Comparison of ENCODE assay signal across 18 cellular contexts in the genomic region with DNA sequence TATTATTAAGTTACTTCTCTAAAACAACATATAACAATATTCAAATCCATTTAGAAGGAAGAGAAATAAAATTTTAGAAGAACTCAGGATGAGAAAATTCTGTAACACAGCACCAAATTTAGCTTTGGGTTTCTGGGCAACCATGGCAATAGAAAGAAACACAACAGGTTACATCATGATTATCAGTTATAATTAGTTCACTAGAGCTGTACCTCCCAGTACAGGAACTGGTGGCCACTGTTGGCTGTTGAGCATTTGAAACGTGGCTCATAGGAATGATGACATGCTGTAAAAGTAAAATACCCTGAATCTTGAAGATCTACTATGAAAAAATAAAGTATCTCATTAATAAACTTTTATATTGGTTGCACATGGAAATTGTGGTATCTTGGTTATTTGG. TPM values are rescaled to one million over a fixed set of nuclear protein-coding genes. Genes with fewer than 3 reads are reported as not detected.
DNase-seq lines count a peak whose midpoint lies in the region; ATAC-seq, FAIRE-seq and TF ChIP-seq lines count a peak whose summit lies in the region.
"Had no signal": no experiment of that assay in that cellular context is flagged by ENCODE, and none has a peak within 500 bp of the region (broad histone marks: within the 10 kb centered on the region; RNA-seq: fewer than 3 reads in every experiment).

No MANE protein-coding gene starts in this region.

- TF ChIP-seq CTCF in AG10803 (conservative IDR thresholded peaks at IDR 0.05; ENCODE audit: low read length) (no peak), K562 (IDR thresholded peaks at IDR 0.05 in 2 of 3, conservative IDR thresholded peaks at IDR 0.05 in 1 of 3; ENCODE audit: insufficient read depth in 2 of 3, low read depth in 1 of 3, low read length in 3 of 3) (no peak), endodermal cell (conservative IDR thresholded peaks at IDR 0.05) (no peak)

- peak; percentile 26 for DNase-seq in AG10803 (ENCODE audit: low read depth)
- peak; percentile 57 for DNase-seq in MV-4-11 (lab: John Stamatoyannopoulos, UW)
- no peak for DNase-seq in K562 (ENCODE audit: extremely low read depth in 1 of 4, low spot score in 3 of 4)
- no peak for DNase-seq in NCI-H1417 (lab: John Stamatoyannopoulos, UW)
- no peak for DNase-seq in endodermal cell
- DNase-seq: MG63; NCI-H187 treated with DMSO at 0.1 percent for 48 hours; NCI-H2107; NCI-H748 treated with DMSO at 0.1 percent for 48 hours; NK-92 treated with Interleukin-12 subunit alpha and Interleukin-12 subunit beta, amount 100 ng/mL, for 24 hours; Peyer's patch had no signal

- H3K36me3 ChIP-seq in K562 (ENCODE audit: control insufficient read depth, insufficient read depth, low read length) (no peaks in the 10 kb centered on the region), endodermal cell (ENCODE audit: control insufficient read depth, insufficient read depth, low read length) (no peaks in the 10 kb centered on the region)
- H3K36me3 ChIP-seq: HAP-1, MG63, Peyer's patch, SJSA1 had no signal

- WGBS in K562 (ENCODE audit: insufficient coverage, low coverage, missing lambda C conversion rate), result 5% methylated on average over 1 of the region's 1 CpG
- 100% methylated on average over 1 of the region's 1 CpG; no CpG with 5 or more reads in 1 of the 2 experiments for WGBS in endodermal cell (ENCODE audit: insufficient coverage in 1 of 2, insufficient read length in 1 of 2), 2 experiments

- peaks cover 1 to 5% of the 10 kb centered on the region in 2 experiments; a peak in 3 of 5 replicates for H3K4me1 ChIP-seq in K562 (replicated peaks in 1 of 2; ENCODE audit: control insufficient read depth in 2 of 2, insufficient read depth in 2 of 2, low read length in 2 of 2)
- peaks cover under 1% of the 10 kb centered on the region for H3K4me1 ChIP-seq in endodermal cell (ENCODE audit: control insufficient read depth, insufficient read depth, low read length)
- H3K4me1 ChIP-seq: Peyer's patch had no signal

- H3K4me3 Mint-ChIP-seq in endodermal cell, result no peak overlapping the region
- H3K4me3 Mint-ChIP-seq: B cell, CD14-positive monocyte, GM23338 had no signal

- H3K27me3 ChIP-seq in K562 (ENCODE audit: control insufficient read depth in 2 of 2, insufficient read depth in 2 of 2, low read length in 2 of 2) (0 out of 5 replicates have a peak, but pooled peaks cover 0 to 8% of the 10 kb centered on the region in 2 experiments), endodermal cell (ENCODE audit: control insufficient read depth, insufficient read depth, low read length, poor library complexity, severe bottlenecking) (no peaks in the 10 kb centered on the region)
- H3K27me3 ChIP-seq: MG63, Peyer's patch, SJSA1 had no signal

- H3K9ac ChIP-seq in K562 (ENCODE audit: insufficient read depth in 1 of 2, low read depth in 2 of 2, low read length in 2 of 2) (no peak overlapping the region), endodermal cell (ENCODE audit: extremely low read depth, low read length, poor library complexity, severe bottlenecking) (no peak overlapping the region)

- no peak overlapping the region for H2AFZ ChIP-seq in K562 (ENCODE audit: low read depth, low read length)
- H2AFZ ChIP-seq: GM23338 had no signal

- H3K36me3 Mint-ChIP-seq in endodermal cell (ENCODE audit: low read depth), result peaks cover 13% of the 10 kb centered on the region
- H3K36me3 Mint-ChIP-seq: CD14-positive monocyte had no signal

- no peak overlapping the region for H3K27ac ChIP-seq in K562 (ENCODE audit: extremely low read depth, low read depth, low read length)
- H3K27ac ChIP-seq in endodermal cell (ENCODE audit: low read depth, low read length), result no peak overlapping the region
- H3K27ac ChIP-seq: Peyer's patch, SJSA1 had no signal

- intact Hi-C loops in K562 (cut with micrococcal nuclease), result no loop called here

- TF ChIP-seq RAD21 in K562 (CRISPR knock-in tag; conservative IDR thresholded peaks at IDR 0.05 in 1 of 2, IDR thresholded peaks at IDR 0.05 in 1 of 2), result no peak

- no TSS peak for BruUV-seq in K562 (replicated peaks; lab: Mats Ljungman, UMichigan)

- ATAC-seq in HG03342 (IDR thresholded peaks at IDR 0.05; ENCODE audit: unreplicated experiment) (peak; percentile 64), K562 (no peak), HG03520 (IDR thresholded peaks at IDR 0.05; ENCODE audit: unreplicated experiment) (no peak)
- ATAC-seq: GM23338 had no signal

- CTCF ChIA-PET in K562 (lab: Yijun Ruan, JAX; ENCODE audit: low intra/inter-chr PET ratio), result no interaction called here

- H3K27ac Mint-ChIP-seq in endodermal cell, result no peak overlapping the region
- H3K27ac Mint-ChIP-seq: B cell, CD14-positive monocyte, GM23338 had no signal

- peaks cover 25% of the 10 kb centered on the region for H3K4me1 Mint-ChIP-seq in endodermal cell
- H3K4me1 Mint-ChIP-seq: B cell, CD14-positive monocyte, GM23338 had no signal

- H3K9me3 Mint-ChIP-seq in endodermal cell, result peaks cover 2% of the 10 kb centered on the region
- H3K9me3 Mint-ChIP-seq: GM23338 had no signal

- no peak for TF ChIP-seq POLR2A in K562 (conservative IDR thresholded peaks at IDR 0.05)

- TF ChIP-seq EP300 in K562 (IDR thresholded peaks at IDR 0.05; ENCODE audit: low read length), result no peak

- POLR2A ChIA-PET in K562 (lab: Yijun Ruan, JAX), result no interaction called here

- H3K4me2 ChIP-seq in K562 (ENCODE audit: insufficient read depth, low read length), result no peak overlapping the region
- H3K4me2 ChIP-seq: GM23338 had no signal

- no peak for FAIRE-seq in K562 (lab: Jason Lieb, UNC)

- H3K9me3 ChIP-seq in K562 (replicated peaks; ENCODE audit: control insufficient read depth, insufficient read depth, low read depth, low read length) (no peaks in the 10 kb centered on the region), endodermal cell (ENCODE audit: control insufficient read depth, low read length) (peaks cover 11% of the 10 kb centered on the region)
- H3K9me3 ChIP-seq: HAP-1, MG63, Peyer's patch, SJSA1 had no signal

- H3K9me1 ChIP-seq in K562 (ENCODE audit: control insufficient read depth, insufficient read depth, low read length), result no peaks in the 10 kb centered on the region

- H3K79me2 ChIP-seq in K562 (ENCODE audit: control insufficient read depth, insufficient read depth, low read length), result no peaks in the 10 kb centered on the region

- H4K20me1 ChIP-seq in K562 (replicated peaks; ENCODE audit: control insufficient read depth, insufficient read depth, low read length), result no peaks in the 10 kb centered on the region

- H3K4me3 ChIP-seq in AG10803 (ENCODE audit: low read length) (no peak overlapping the region), K562 (no peak overlapping the region), endodermal cell (ENCODE audit: low read length) (no peak overlapping the region)
- H3K4me3 ChIP-seq: GM23338, HAP-1, MG63, Peyer's patch, SJSA1 had no signal

- in situ Hi-C loops in K562 (cut with MboI), result no loop called here

- no peaks in the 10 kb centered on the region for H3K27me3 Mint-ChIP-seq in endodermal cell (ENCODE audit: insufficient read depth)

TF ChIP-seq in K562, 482 proteins besides CTCF, POLR2A, EP300 and RAD21:
- TF ChIP-seq RFX1 (IDR thresholded peaks at IDR 0.05) (0 out of 2 replicates have a peak, but pooled peaks have one; percentile 6), RFX5 (IDR thresholded peaks at IDR 0.05; ENCODE audit: low read depth, low read length) (no peak), LARP7 (IDR thresholded peaks at IDR 0.05) (no peak)
- TF ChIP-seq, protein P1, sequence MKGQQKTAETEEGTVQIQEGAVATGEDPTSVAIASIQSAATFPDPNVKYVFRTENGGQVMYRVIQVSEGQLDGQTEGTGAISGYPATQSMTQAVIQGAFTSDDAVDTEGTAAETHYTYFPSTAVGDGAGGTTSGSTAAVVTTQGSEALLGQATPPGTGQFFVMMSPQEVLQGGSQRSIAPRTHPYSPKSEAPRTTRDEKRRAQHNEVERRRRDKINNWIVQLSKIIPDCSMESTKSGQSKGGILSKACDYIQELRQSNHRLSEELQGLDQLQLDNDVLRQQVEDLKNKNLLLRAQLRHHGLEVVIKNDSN (CRISPR knock-in tag; IDR thresholded peaks at IDR 0.05), result no peak

RNA-seq across cellular contexts. Expression of a gene that starts 23.7 kb away (rescaled TPM):
- total RNA-seq in K562 (2011; cell fraction: chromatin; rRNA removed; ENCODE audit: low replicate concordance), result 89.3 and 263 TPM in 2 replicates
- total RNA-seq in K562 (2011; cell fraction: nucleolus; rRNA removed), result 37.0 and 55.8 TPM in 2 replicates
- total RNA-seq in K562 (2011; cell fraction: nucleoplasm; rRNA removed), result 93.4 and 112 TPM in 2 replicates
- total RNA-seq in K562 (2014; rRNA removed) (47.3 and 48.9 TPM in 2 replicates), K562 (2014; rRNA removed; fragmentation: Illumina TruSeq; extraction: Trizol) (60.0 and 68.2 TPM in 2 replicates), K562 (2015; rRNA removed; fragmentation: Illumina TruSeq; extraction: Trizol) (60.3 and 62.6 TPM in 2 replicates), K562 (2021) (74.2 and 77.2 TPM in 2 replicates), endodermal cell (100 to 1,000 TPM in 1 of 2 donors, 10 to 100 TPM in 1; 82.8 to 105 TPM)
- polyA plus RNA-seq in K562 (2011; rRNA removed) (39.0 and 45.1 TPM in 2 replicates), K562 (2014; fragmentation: Illumina TruSeq; extraction: Trizol) (39.4 and 51.8 TPM in 2 replicates), K562 (2014; fragmentation: Nextera tagmentation; extraction: Ambion mirVana) (10 to 100 TPM; 21.0 to 24.0 TPM), K562 (2014; rRNA removed) (40.6 and 44.9 TPM in 2 replicates)
- 16.5 and 25.0 TPM in 2 replicates for polyA plus RNA-seq in K562 (2011; cell fraction: cytosol; rRNA removed)
- polyA plus RNA-seq in K562 (2011; cell fraction: nucleus; rRNA removed), result 109 and 122 TPM in 2 replicates
- polyA plus RNA-seq in K562 (2012), result 24.3 and 31.1 TPM in 2 replicates
- 96.3 and 107 TPM in 2 replicates for polyA minus RNA-seq in K562 (2011; rRNA and poly(A)+ RNA removed)
- 24.5 and 37.7 TPM in 2 replicates for polyA minus RNA-seq in K562 (2011; cell fraction: cytosol; rRNA and poly(A)+ RNA removed)
- polyA minus RNA-seq in K562 (2011; cell fraction: nucleus; rRNA and poly(A)+ RNA removed), result 86.0 and 138 TPM in 2 replicates
- 33.1 TPM for polyA plus RNA-seq in endodermal cell (2013, experiment 1 of 2)
- 31.5 TPM for polyA plus RNA-seq in endodermal cell (2013, experiment 2 of 2)

Comparison
In these comparisons a context has a peak if more than half of its experiments do, and no peak if none do; other contexts are left out.
1. DNase-seq: peak in AG10803 (single experiment) and MV-4-11 (single experiment); none in K562 (0 of 4), NCI-H1417 (0 of 3) and endodermal cell (single experiment).